Comparison of ENCODE assay signal across 9 cellular contexts in the genomic region with DNA sequence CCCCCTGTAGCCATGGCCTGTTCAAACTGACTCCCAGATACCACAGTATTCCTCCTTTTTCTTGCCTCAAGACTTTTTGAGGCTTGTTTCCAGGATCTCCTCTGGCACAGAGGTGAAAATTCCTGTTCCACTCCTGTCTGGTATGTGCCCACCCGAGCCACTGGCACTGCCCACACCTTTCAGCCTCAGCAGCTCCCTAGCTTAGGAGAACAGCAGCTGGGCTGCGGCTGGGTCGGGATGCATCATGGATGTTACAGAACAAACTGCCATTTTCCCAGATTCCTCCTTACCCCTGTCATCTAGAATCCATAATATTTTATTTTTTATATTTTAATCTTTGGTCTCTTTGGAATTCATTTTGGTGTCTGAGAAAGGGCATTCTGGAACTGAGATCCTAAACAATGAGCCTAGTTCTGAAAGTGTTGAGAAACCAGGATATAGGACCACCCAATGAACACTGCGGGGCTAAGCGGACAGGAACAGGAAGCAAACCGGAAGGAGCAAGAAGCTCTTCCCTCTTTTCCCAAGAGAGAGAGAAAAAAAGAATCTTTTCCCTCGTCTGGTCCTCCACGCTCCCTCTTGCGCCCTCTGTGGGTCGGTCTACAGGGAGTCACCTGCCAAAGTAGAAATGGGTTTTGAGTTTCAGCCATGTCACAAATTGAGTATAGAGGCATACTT. TPM values are rescaled to one million over a fixed set of nuclear protein-coding genes. Genes with fewer than 3 reads are reported as not detected.
A peak's percentile ranks its signal among the peaks of the same experiment; 100 is the strongest.
DNase-seq lines count a peak whose midpoint lies in the region; ATAC-seq, FAIRE-seq and TF ChIP-seq lines count a peak whose summit lies in the region.
"Had no signal": no experiment of that assay in that cellular context is flagged by ENCODE, and none has a peak within 500 bp of the region (broad histone marks: within the 10 kb centered on the region; RNA-seq: fewer than 3 reads in every experiment).

No MANE protein-coding gene starts in this region.

- H3K4me1 ChIP-seq in OCI-LY3 (ENCODE audit: low read length) (no peaks in the 10 kb centered on the region), fibroblast of lung (ENCODE audit: control insufficient read depth, extremely low read depth, insufficient read depth, low read length) (no peaks in the 10 kb centered on the region)

- FAIRE-seq in HTR-8/SVneo (lab: Jason Lieb, UNC) = no peak
- FAIRE-seq: colon had no signal

- H3K4me3 ChIP-seq in OCI-LY3 (ENCODE audit: low read length) (peak overlapping the region; percentile 26), fibroblast of lung (replicated peaks in 1 of 4; ENCODE audit: control extremely low read depth in 1 of 4, insufficient read depth in 1 of 4, low read depth in 3 of 4, low read length in 4 of 4) (peak overlapping the region in 2 of 4 experiments; percentile 21 to 50)

- H3K4me2 ChIP-seq in OCI-LY3 (ENCODE audit: low read length) (peak overlapping the region; percentile 59), fibroblast of lung (ENCODE audit: extremely low read depth, insufficient read depth, low read length) (peak overlapping the region; percentile 18)

- no peak overlapping the region for H3K4me3 Mint-ChIP-seq in activated T-cell treated with anti-CD3 and anti-CD28 coated beads, Interleukin-2, amount 50 U/mL, for 24 hours
- H3K4me3 Mint-ChIP-seq in neural crest cell = peak overlapping the region; percentile 39

- H2AFZ ChIP-seq in OCI-LY3 (ENCODE audit: low read depth, low read length) (peak overlapping the region; percentile 87), fibroblast of lung (ENCODE audit: low read length) (peak overlapping the region; percentile 18)

- TF ChIP-seq CTCF in OCI-LY3 (IDR thresholded peaks at IDR 0.05; ENCODE audit: low read depth, low read length) = peak; percentile 91
- TF ChIP-seq CTCF in fibroblast of lung (conservative IDR thresholded peaks at IDR 0.05 in 1 of 2, IDR thresholded peaks at IDR 0.05 in 1 of 2; ENCODE audit: low read depth in 1 of 2, low read length in 2 of 2) = peak; percentile 91 to 98
- peak; percentile 87 for TF ChIP-seq CTCF in neural crest cell (conservative IDR thresholded peaks at IDR 0.05)

- DNase-seq in COLO668 (lab: John Stamatoyannopoulos, UW; ENCODE audit: unreplicated experiment) (peak; percentile 51), HTR-8/SVneo (ENCODE audit: insufficient read length, low spot score) (peak; percentile 74), fibroblast of lung (ENCODE audit: low read depth in 2 of 2) (peak; percentile 78 to 92), neural crest cell (ENCODE audit: low read depth, low spot score) (peak; percentile 84), stromal cell of bone marrow (ENCODE audit: low read depth) (peak; percentile 79)
- peak; percentile 72 for DNase-seq in activated T-cell treated with anti-CD3 and anti-CD28 coated beads, Interleukin-2, amount 50 U/mL, for 24 hours

- no peaks in the 10 kb centered on the region for H3K9me3 Mint-ChIP-seq in activated T-cell treated with anti-CD3 and anti-CD28 coated beads, Interleukin-2, amount 50 U/mL, for 24 hours
- no peaks in the 10 kb centered on the region for H3K9me3 Mint-ChIP-seq in neural crest cell

- ATAC-seq in GM18502 (IDR thresholded peaks at IDR 0.05; ENCODE audit: poor library complexity, unreplicated experiment) = no peak

- H3K27ac ChIP-seq in OCI-LY3 (ENCODE audit: low read length) (no peak overlapping the region), fibroblast of lung (ENCODE audit: insufficient read depth, low read length) (no peak overlapping the region)

- H3K79me2 ChIP-seq in OCI-LY3 (ENCODE audit: low read length) = no peaks in the 10 kb centered on the region
- H3K79me2 ChIP-seq in fibroblast of lung (ENCODE audit: control insufficient read depth, insufficient read depth, low read length) = no peaks in the 10 kb centered on the region

- no peak overlapping the region for H3K9ac ChIP-seq in OCI-LY3 (ENCODE audit: low read length)
- no peak overlapping the region for H3K9ac ChIP-seq in fibroblast of lung (ENCODE audit: insufficient read depth, low read length)

- H3K27ac Mint-ChIP-seq in activated T-cell treated with anti-CD3 and anti-CD28 coated beads, Interleukin-2, amount 50 U/mL, for 24 hours = no peak overlapping the region
- H3K27ac Mint-ChIP-seq in neural crest cell (ENCODE audit: unreplicated experiment) = no peak overlapping the region

- H3K27me3 ChIP-seq in OCI-LY3 (ENCODE audit: low read depth, low read length) (peaks cover 6% of the 10 kb centered on the region; the same call in 1 of the 2 replicates), fibroblast of lung (ENCODE audit: control insufficient read depth, insufficient read depth, low read length) (no peaks in the 10 kb centered on the region)

- H3K4me1 Mint-ChIP-seq in activated T-cell treated with anti-CD3 and anti-CD28 coated beads, Interleukin-2, amount 50 U/mL, for 24 hours (ENCODE audit: low read depth) = peaks cover 53% of the 10 kb centered on the region
- peaks cover 5% of the 10 kb centered on the region for H3K4me1 Mint-ChIP-seq in neural crest cell

- H4K20me1 ChIP-seq in OCI-LY3 (ENCODE audit: insufficient read depth, low read length) = no peaks in the 10 kb centered on the region
- H4K20me1 ChIP-seq in fibroblast of lung (ENCODE audit: control insufficient read depth, extremely low read depth, insufficient read depth, low read length) = no peaks in the 10 kb centered on the region

- H3K36me3 ChIP-seq in OCI-LY3 (replicated peaks; ENCODE audit: low read depth, low read length) (no peaks in the 10 kb centered on the region), fibroblast of lung (ENCODE audit: control insufficient read depth, insufficient read depth, low read length) (no peaks in the 10 kb centered on the region)

- H3K9me3 ChIP-seq in OCI-LY3 (ENCODE audit: insufficient read depth, low read length) (no peaks in the 10 kb centered on the region), fibroblast of lung (ENCODE audit: control insufficient read depth, insufficient read depth, low read depth, low read length) (no peaks in the 10 kb centered on the region)

- no peaks in the 10 kb centered on the region for H3K27me3 Mint-ChIP-seq in activated T-cell treated with anti-CD3 and anti-CD28 coated beads, Interleukin-2, amount 50 U/mL, for 24 hours
- H3K27me3 Mint-ChIP-seq in neural crest cell (ENCODE audit: low read depth) = peaks cover 51% of the 10 kb centered on the region

- H3K36me3 Mint-ChIP-seq in activated T-cell treated with anti-CD3 and anti-CD28 coated beads, Interleukin-2, amount 50 U/mL, for 24 hours (ENCODE audit: low read depth) = no peaks in the 10 kb centered on the region
- no peaks in the 10 kb centered on the region for H3K36me3 Mint-ChIP-seq in neural crest cell (ENCODE audit: low read depth)

RNA-seq across cellular contexts. Expression of a gene that starts 12.5 kb away (rescaled TPM):
- total RNA-seq in fibroblast of lung (0.17 TPM in 1 of 2 replicates, not detected in the other), neural crest cell (not detected in 2 replicates)
- 0.17 and 0.18 TPM in 2 replicates for polyA plus RNA-seq in fibroblast of lung
- polyA plus RNA-seq in fibroblast of lung (2012) = not detected in 2 replicates
- not detected in 2 replicates for polyA minus RNA-seq in fibroblast of lung (ENCODE audit: low replicate concordance)

RNA-seq across cellular contexts. Expression of a gene that starts 36.2 kb away (rescaled TPM):
- total RNA-seq in fibroblast of lung (under 0.01 and 0.17 TPM in 2 replicates), neural crest cell (not detected in 2 replicates)
- polyA plus RNA-seq in fibroblast of lung = 0.34 and 0.41 TPM in 2 replicates
- polyA plus RNA-seq in fibroblast of lung (2012) = 0.37 and 0.48 TPM in 2 replicates
- not detected in 2 replicates for polyA minus RNA-seq in fibroblast of lung (ENCODE audit: low replicate concordance)

RNA-seq across cellular contexts. Expression of a gene that starts 39.5 kb away (rescaled TPM):
- 0.26 and 1.2 TPM in 2 replicates for total RNA-seq in fibroblast of lung
- 3.1 and 3.3 TPM in 2 replicates for polyA plus RNA-seq in fibroblast of lung
- polyA plus RNA-seq in fibroblast of lung (2012) = 5.9 and 6.3 TPM in 2 replicates
- polyA minus RNA-seq in fibroblast of lung (ENCODE audit: low replicate concordance) = 5.4 and 6.0 TPM in 2 replicates
- not detected in 2 replicates for total RNA-seq in neural crest cell
